8 cellular contexts compared by ENCODE assay signal in the genomic region with DNA sequence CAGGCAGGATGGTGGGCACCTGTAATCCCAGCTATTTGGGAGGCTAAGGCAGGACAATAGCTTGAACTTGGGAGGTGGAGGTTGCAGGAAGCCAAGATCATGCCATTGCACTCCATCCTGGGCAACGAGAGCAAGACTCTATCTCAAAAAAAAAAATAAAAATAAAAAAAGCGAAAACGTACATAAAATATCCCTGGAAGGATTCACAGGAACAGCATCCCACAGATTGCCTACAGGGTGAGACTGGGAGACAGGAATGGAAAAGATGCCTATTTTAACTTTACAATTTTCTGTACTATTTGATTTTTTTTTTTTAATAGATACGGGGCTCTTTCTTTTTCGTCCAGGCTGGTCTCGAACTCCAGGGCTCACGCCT. TPM values are rescaled to one million over a fixed set of nuclear protein-coding genes. Genes with fewer than 3 reads are reported as not detected.
A peak's percentile ranks its signal among the peaks of the same experiment; 100 is the strongest.
DNase-seq lines count a peak whose midpoint lies in the region; ATAC-seq, FAIRE-seq and TF ChIP-seq lines count a peak whose summit lies in the region.

No MANE protein-coding gene starts in this region.

- H3K27ac ChIP-seq in hepatocyte (peak overlapping the region; percentile 86), small intestine (ENCODE audit: low read depth in 1 of 2, low read length in 1 of 2) (peak overlapping the region in 1 of 2 donors; percentile 24)

- no peak for ATAC-seq in GM21723 (IDR thresholded peaks at IDR 0.05; ENCODE audit: unreplicated experiment)

- H3K36me3 Mint-ChIP-seq in activated CD4-positive, alpha-beta memory T cell treated with anti-CD3 and anti-CD28 coated beads for 36 hours, result no peaks in the 10 kb centered on the region

- H3K4me3 ChIP-seq in HAP-1 (peak overlapping the region; percentile 54), hepatocyte (peak overlapping the region; percentile 52), small intestine (ENCODE audit: low read depth in 1 of 2, low read length in 2 of 2) (peak overlapping the region; percentile 40 to 51)

- intact Hi-C loops in activated CD4-positive, alpha-beta memory T cell treated with anti-CD3 and anti-CD28 coated beads for 36 hours (cut with micrococcal nuclease), result no loop called here

- peak overlapping the region; percentile 62 for H2AFZ ChIP-seq in hepatocyte

- 38% methylated on average over 7 of the region's 7 CpGs for WGBS in hepatocyte (ENCODE audit: low lambda C conversion rate, missing lambda C conversion rate)
- 31 to 50% (median 34%) methylated on average over 7 of the region's 7 CpGs for WGBS in small intestine, 3 donors

- H3K36me3 ChIP-seq in HAP-1 (replicated peaks) (no peaks in the 10 kb centered on the region), hepatocyte (replicated peaks; ENCODE audit: insufficient read depth, low read depth) (no peaks in the 10 kb centered on the region), small intestine (ENCODE audit: control insufficient read depth in 2 of 2, insufficient read depth in 2 of 2, low read length in 2 of 2) (no peaks in the 10 kb centered on the region)

- no peaks in the 10 kb centered on the region for H3K9me3 ChIP-seq in HAP-1
- no peaks in the 10 kb centered on the region for H3K9me3 ChIP-seq in hepatocyte (ENCODE audit: low read depth)
- H3K9me3 ChIP-seq in small intestine (ENCODE audit: control insufficient read depth, low read depth), result no peaks in the 10 kb centered on the region

- H3K4me2 ChIP-seq in hepatocyte, result peak overlapping the region; percentile 95

- peaks cover 36% of the 10 kb centered on the region for H3K79me2 ChIP-seq in hepatocyte

- in situ Hi-C loops in HAP-1 (cut with MboI; ENCODE audit: low sequenced_read_pairs), result no loop called here

- H3K27me3 ChIP-seq in HAP-1 (ENCODE audit: low read depth) (no peaks in the 10 kb centered on the region), hepatocyte (no peaks in the 10 kb centered on the region), small intestine (ENCODE audit: control insufficient read depth in 2 of 2, insufficient read depth in 2 of 2, low read length in 2 of 2) (no peaks in the 10 kb centered on the region)

- peak overlapping the region; percentile 88 for H3K4me3 Mint-ChIP-seq in activated CD4-positive, alpha-beta memory T cell treated with anti-CD3 and anti-CD28 coated beads for 36 hours

- DNase-seq in HAP-1 (ENCODE audit: low spot score in 2 of 2), result no peak
- DNase-seq in activated CD4-positive, alpha-beta memory T cell treated with anti-CD3 and anti-CD28 coated beads for 36 hours, result no peak
- no peak for DNase-seq in hepatocyte (ENCODE audit: low spot score)
- no peak for DNase-seq in small intestine
- DNase-seq in SHP77 treated with DMSO at 0.1 percent for 48 hours (lab: John Stamatoyannopoulos, UW), result no peak
- DNase-seq in NCI-H1048 (lab: John Stamatoyannopoulos, UW), result no peak
- DNase-seq in NCI-H187 (lab: John Stamatoyannopoulos, UW), result no peak

- H3K27me3 Mint-ChIP-seq in activated CD4-positive, alpha-beta memory T cell treated with anti-CD3 and anti-CD28 coated beads for 36 hours, result peaks cover 2% of the 10 kb centered on the region

- CTCF ChIA-PET in activated CD4-positive, alpha-beta memory T cell treated with anti-CD3 and anti-CD28 coated beads for 36 hours (lab: Charles Lee), result no interaction called here

- H3K4me1 Mint-ChIP-seq in activated CD4-positive, alpha-beta memory T cell treated with anti-CD3 and anti-CD28 coated beads for 36 hours (ENCODE audit: low read depth), result peaks cover 10% of the 10 kb centered on the region

- no peaks in the 10 kb centered on the region for H4K20me1 ChIP-seq in hepatocyte (ENCODE audit: insufficient read depth, poor library complexity, severe bottlenecking)

- no peak for TF ChIP-seq CTCF in hepatocyte (IDR thresholded peaks at IDR 0.05; ENCODE audit: poor library complexity)

- H3K4me1 ChIP-seq in HAP-1 (peaks cover 3% of the 10 kb centered on the region), hepatocyte (ENCODE audit: insufficient read depth) (peaks cover 8% of the 10 kb centered on the region), small intestine (ENCODE audit: control insufficient read depth in 2 of 2, insufficient read depth in 1 of 2, low read depth in 1 of 2, low read length in 1 of 2) (no peaks in the 10 kb centered on the region)

- H3K9me2 ChIP-seq in hepatocyte (replicated peaks; ENCODE audit: insufficient read depth), result no peaks in the 10 kb centered on the region

- no peaks in the 10 kb centered on the region for H3K9me3 Mint-ChIP-seq in activated CD4-positive, alpha-beta memory T cell treated with anti-CD3 and anti-CD28 coated beads for 36 hours

- FAIRE-seq in small intestine (lab: Jason Lieb, UNC), result no peak

- POLR2A ChIA-PET in activated CD4-positive, alpha-beta memory T cell treated with anti-CD3 and anti-CD28 coated beads for 36 hours (lab: Charles Lee), result no interaction called here

- H3K27ac Mint-ChIP-seq in activated CD4-positive, alpha-beta memory T cell treated with anti-CD3 and anti-CD28 coated beads for 36 hours, result peak overlapping the region; percentile 65

RNA-seq across cellular contexts. Expression of a gene that starts 0.6 kb away (rescaled TPM):
- total RNA-seq in activated CD4-positive, alpha-beta memory T cell treated with anti-CD3 and anti-CD28 coated beads for 36 hours, result 1 to 10 TPM; 6.1 to 6.2 TPM
- total RNA-seq in hepatocyte, result 12.4 and 14.3 TPM in 2 replicates
- polyA plus RNA-seq in hepatocyte, result 3.5 and 3.6 TPM in 2 replicates
- polyA plus RNA-seq in small intestine, result 1 to 10 TPM; 1.4 to 2.7 (median 1.8) TPM
